Comparison of ENCODE assay signal across 9 cellular contexts in the genomic region with DNA sequence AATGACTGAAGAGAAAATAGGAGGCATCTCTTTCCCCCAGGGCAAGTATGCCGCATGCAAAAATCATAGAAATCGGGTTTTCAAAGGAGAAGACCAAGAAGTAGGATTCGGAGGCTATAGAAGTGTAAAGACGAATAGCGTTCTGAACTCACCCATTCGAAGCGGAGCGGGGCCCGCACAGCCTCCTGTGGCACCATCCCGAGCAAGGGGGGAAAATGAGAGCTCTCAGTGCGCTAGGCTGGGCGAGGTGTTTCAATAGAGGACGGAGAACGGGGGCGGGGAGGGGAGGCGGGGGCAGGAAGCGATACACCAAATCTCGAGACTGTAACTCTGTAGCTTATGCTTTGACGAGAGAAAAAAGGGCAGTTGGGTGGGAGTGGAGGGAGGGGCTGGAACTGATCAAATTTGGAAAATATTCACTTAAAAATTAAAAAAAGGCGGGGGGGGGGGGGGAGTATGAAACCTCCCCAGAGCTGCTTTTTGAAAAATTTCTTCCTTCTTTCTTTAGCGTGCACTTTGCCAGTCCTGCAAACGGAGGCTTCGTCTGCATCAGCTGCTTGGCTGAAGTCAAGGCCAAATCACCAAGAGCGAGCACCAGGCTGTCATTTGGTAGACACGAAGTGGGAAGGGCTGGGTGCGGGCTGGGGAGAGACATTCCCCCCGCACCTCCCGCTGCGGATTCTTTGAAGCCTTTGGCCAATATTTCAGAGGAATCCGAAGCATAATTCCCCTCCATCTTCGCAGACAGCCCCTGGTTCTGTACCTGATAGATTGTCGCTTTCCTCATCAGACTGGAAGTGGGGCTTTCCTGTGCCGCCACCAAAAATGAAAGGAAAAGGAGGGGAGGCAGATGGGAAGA. TPM values are rescaled to one million over a fixed set of nuclear protein-coding genes. Genes with fewer than 3 reads are reported as not detected.
DNase-seq lines count a peak whose midpoint lies in the region; ATAC-seq and TF ChIP-seq lines count a peak whose summit lies in the region.
"Had no signal": no experiment of that assay in that cellular context is flagged by ENCODE, and none has a peak within 500 bp of the region (broad histone marks: within the 10 kb centered on the region; RNA-seq: fewer than 3 reads in every experiment).

No MANE protein-coding gene starts in this region.

- no TSS peak for BruUV-seq in PC-3 (replicated peaks; lab: Mats Ljungman, UMichigan)

- H3K4me2 ChIP-seq in PC-3 (ENCODE audit: low read length) (peak overlapping the region; percentile 14; the same call in 1 of the 2 replicates), Karpas-422 (ENCODE audit: low read depth, low read length, poor library complexity, severe bottlenecking) (no peak overlapping the region)

- peak; percentile 0; the same call in 1 of the 2 replicates for ATAC-seq in PC-3
- ATAC-seq in HG03139 (IDR thresholded peaks at IDR 0.05; ENCODE audit: unreplicated experiment) = no peak
- no peak for ATAC-seq in HG02588 (IDR thresholded peaks at IDR 0.05; ENCODE audit: unreplicated experiment)

- H3K4me3 Mint-ChIP-seq in neural crest cell = no peak overlapping the region

- peaks cover 29% of the 10 kb centered on the region for H3F3A ChIP-seq in PC-3 (ENCODE audit: low read length, unreplicated experiment)

- no peaks in the 10 kb centered on the region for H3K36me3 Mint-ChIP-seq in neural crest cell (ENCODE audit: low read depth)

- H3K27ac ChIP-seq in PC-3 (ENCODE audit: low read length) = peak overlapping the region; percentile 53
- no peak overlapping the region for H3K27ac ChIP-seq in Karpas-422 (ENCODE audit: low read length)
- H3K27ac ChIP-seq: SK-N-MC had no signal

- H3K9me3 ChIP-seq in PC-3 (ENCODE audit: low read length) = no peaks in the 10 kb centered on the region
- H3K9me3 ChIP-seq in Karpas-422 (ENCODE audit: low read length) = no peaks in the 10 kb centered on the region

- CTCF ChIA-PET in PC-3 (lab: Charles Lee) = no interaction called here

- TF ChIP-seq CTCF in PC-3 (conservative IDR thresholded peaks at IDR 0.05; ENCODE audit: low read depth, low read length) = no peak
- no peak for TF ChIP-seq CTCF in fibroblast of pulmonary artery (IDR thresholded peaks at IDR 0.05; ENCODE audit: low read length, missing control alignments)
- TF ChIP-seq CTCF in neural crest cell (conservative IDR thresholded peaks at IDR 0.05) = no peak

- H3K27me3 ChIP-seq in PC-3 (ENCODE audit: low read length) = no peaks in the 10 kb centered on the region
- no peaks in the 10 kb centered on the region for H3K27me3 ChIP-seq in Karpas-422 (ENCODE audit: low read length)

- H3K4me1 ChIP-seq in PC-3 (ENCODE audit: insufficient read depth, low read length) (peaks cover 88% of the 10 kb centered on the region), Karpas-422 (ENCODE audit: low read length) (no peaks in the 10 kb centered on the region)

- H3K9me2 ChIP-seq in PC-3 (replicated peaks; ENCODE audit: low read length) = no peaks in the 10 kb centered on the region
- no peaks in the 10 kb centered on the region for H3K9me2 ChIP-seq in Karpas-422 (replicated peaks; ENCODE audit: insufficient read depth, low read length)

- intact Hi-C loops in PC-3 (cut with micrococcal nuclease) = loop anchor here (1.0 to 5.0 kb wide), 4 partner anchors 37 to 444 kb away; no protein-coding TSS in a partner anchor

- peaks cover 32% of the 10 kb centered on the region for H3K27me3 Mint-ChIP-seq in neural crest cell (ENCODE audit: low read depth)

- peaks cover 79% of the 10 kb centered on the region for H3K36me3 ChIP-seq in PC-3 (ENCODE audit: low read depth, low read length)
- no peaks in the 10 kb centered on the region for H3K36me3 ChIP-seq in Karpas-422 (ENCODE audit: insufficient read depth, low read length)

- H3K79me2 ChIP-seq in PC-3 (ENCODE audit: low read length) (peaks cover 96% of the 10 kb centered on the region), Karpas-422 (ENCODE audit: low read length) (no peaks in the 10 kb centered on the region)

- H3K4me1 Mint-ChIP-seq in neural crest cell = peaks cover 38% of the 10 kb centered on the region

- H2AFZ ChIP-seq in PC-3 (ENCODE audit: low read length) (no peak overlapping the region), Karpas-422 (ENCODE audit: low read length) (no peak overlapping the region)

- no peaks in the 10 kb centered on the region for H3K9me3 Mint-ChIP-seq in neural crest cell

- POLR2A ChIA-PET in PC-3 (lab: Charles Lee; ENCODE audit: unreplicated experiment) = interaction anchor here (0.6 kb wide), 1 partner anchor 439 kb away, joined by 3 read pairs; no protein-coding TSS in a partner anchor

- H3K27ac Mint-ChIP-seq in neural crest cell (ENCODE audit: unreplicated experiment) = no peak overlapping the region

- H4K20me1 ChIP-seq in PC-3 (ENCODE audit: low read length) = peaks cover 35% of the 10 kb centered on the region
- H4K20me1 ChIP-seq in Karpas-422 (ENCODE audit: insufficient read depth, low read depth, low read length) = no peaks in the 10 kb centered on the region

- peak; percentile 37 for DNase-seq in AG08396 (ENCODE audit: low spot score)
- DNase-seq in PC-3 = no peak
- DNase-seq in fibroblast of pulmonary artery (ENCODE audit: low read depth) = peak; percentile 80
- peak; percentile 22 for DNase-seq in neural crest cell (ENCODE audit: low read depth, low spot score)
- no peak for DNase-seq in Karpas-422
- DNase-seq in DMS 273 (lab: John Stamatoyannopoulos, UW; ENCODE audit: unreplicated experiment) = no peak

- H3K4me3 ChIP-seq in PC-3 (ENCODE audit: low read length) = peak overlapping the region; percentile 11; the same call in 1 of the 2 replicates
- H3K4me3 ChIP-seq in fibroblast of pulmonary artery (replicated peaks; ENCODE audit: low read depth, low read length) = peak overlapping the region; percentile 65
- H3K4me3 ChIP-seq in Karpas-422 (ENCODE audit: low read length) = no peak overlapping the region
- H3K4me3 ChIP-seq: SK-N-MC had no signal

- H3K9ac ChIP-seq in PC-3 (ENCODE audit: low read length) (peak overlapping the region; percentile 29), Karpas-422 (ENCODE audit: low read length) (no peak overlapping the region)

RNA-seq across cellular contexts. Expression of gene BLID, which starts 15.6 kb away (rescaled TPM):
- 5.4 and 5.7 TPM in 2 replicates for total RNA-seq in PC-3 (2014; rRNA removed)
- not detected in 2 replicates for total RNA-seq in neural crest cell
- not detected in 2 replicates for total RNA-seq in Karpas-422 (2014; rRNA removed; shearing (Covaris generic); ENCODE audit: low replicate concordance)

Comparison
In these comparisons a context has a peak if more than half of its experiments do, and no peak if none do; other contexts are left out.
1. DNase-seq: peak in AG08396 (single experiment), fibroblast of pulmonary artery (single experiment) and neural crest cell (single experiment); none in PC-3 (single experiment), Karpas-422 (single experiment) and DMS 273 (single experiment).